8 cellular contexts compared by ENCODE assay signal in genomic region chr3:185983495-185984141, GRCh38. TPM values are rescaled to one million over a fixed set of nuclear protein-coding genes. Genes with fewer than 3 reads are reported as not detected.
A peak's percentile ranks its signal among the peaks of the same experiment; 100 is the strongest.
DNase-seq lines count a peak whose midpoint lies in the region; ATAC-seq lines count a peak whose summit lies in the region.

No MANE protein-coding gene starts in this region.

- H3K27ac Mint-ChIP-seq in activated CD8-positive, alpha-beta T cell treated with anti-CD3 and anti-CD28 coated beads, Interleukin-2, amount 10 ng/mL, durations not matched to agents 7 days and 5 days, result no peak overlapping the region
- no peak overlapping the region for H3K27ac Mint-ChIP-seq in effector memory CD8-positive, alpha-beta T cell

- H3K27me3 Mint-ChIP-seq in activated CD8-positive, alpha-beta T cell treated with anti-CD3 and anti-CD28 coated beads, Interleukin-2, amount 10 ng/mL, durations not matched to agents 7 days and 5 days (ENCODE audit: low read depth), result peaks cover 17% of the 10 kb centered on the region
- peaks cover 6 to 12% of the 10 kb centered on the region in 2 donors for H3K27me3 Mint-ChIP-seq in effector memory CD8-positive, alpha-beta T cell

- DNase-seq in COLO668 (lab: John Stamatoyannopoulos, UW; ENCODE audit: unreplicated experiment) (peak; percentile 58), NCI-H526 treated with DMSO at 0.1 percent for 48 hours (lab: John Stamatoyannopoulos, UW) (peak; percentile 22), lung microvascular endothelial cell (ENCODE audit: low read depth in 2 of 2) (peak; percentile 67 to 82)
- peak; percentile 61 for DNase-seq in activated CD8-positive, alpha-beta T cell treated with anti-CD3 and anti-CD28 coated beads, Interleukin-2, amount 10 ng/mL, durations not matched to agents 7 days and 5 days
- DNase-seq in effector memory CD8-positive, alpha-beta T cell, result peak; percentile 48 to 56 (median 53)
- peak; percentile 72 for DNase-seq in stimulated activated CD8-positive, alpha-beta memory T cell treated with anti-CD3 and anti-CD28 coated beads, Interleukin-4, amount 100 ng/mL, for 48 hours

- POLR2A ChIA-PET in activated CD8-positive, alpha-beta T cell treated with anti-CD3 and anti-CD28 coated beads, Interleukin-2, amount 10 ng/mL, durations not matched to agents 7 days and 5 days (lab: Charles Lee), result interaction anchor here (0.7 to 1.3 kb wide), 2 partner anchors 11 to 557 kb away, joined by 3 to 4 read pairs; no protein-coding TSS in a partner anchor

- H3K36me3 Mint-ChIP-seq in activated CD8-positive, alpha-beta T cell treated with anti-CD3 and anti-CD28 coated beads, Interleukin-2, amount 10 ng/mL, durations not matched to agents 7 days and 5 days (ENCODE audit: low read depth), result no peaks in the 10 kb centered on the region
- no peaks in the 10 kb centered on the region for H3K36me3 Mint-ChIP-seq in effector memory CD8-positive, alpha-beta T cell (ENCODE audit: insufficient read depth)

- CTCF ChIA-PET in activated CD8-positive, alpha-beta T cell treated with anti-CD3 and anti-CD28 coated beads, Interleukin-2, amount 10 ng/mL, durations not matched to agents 7 days and 5 days (lab: Charles Lee), result interaction anchor here (0.6 to 2.9 kb wide), 38 partner anchors 11 to 634 kb away, joined by 3 to 46 read pairs (median 4); partner anchors contain the start of gene DNAJB11

- H3K4me3 Mint-ChIP-seq in activated CD8-positive, alpha-beta T cell treated with anti-CD3 and anti-CD28 coated beads, Interleukin-2, amount 10 ng/mL, durations not matched to agents 7 days and 5 days, result no peak overlapping the region
- H3K4me3 Mint-ChIP-seq in effector memory CD8-positive, alpha-beta T cell, result no peak overlapping the region

- peaks cover 4% of the 10 kb centered on the region for H3K4me1 Mint-ChIP-seq in activated CD8-positive, alpha-beta T cell treated with anti-CD3 and anti-CD28 coated beads, Interleukin-2, amount 10 ng/mL, durations not matched to agents 7 days and 5 days (ENCODE audit: low read depth)
- H3K4me1 Mint-ChIP-seq in effector memory CD8-positive, alpha-beta T cell (ENCODE audit: low read depth in 2 of 2), result peaks cover 4% of the 10 kb centered on the region in 2 donors

- ATAC-seq in HG02981 (IDR thresholded peaks at IDR 0.05; ENCODE audit: unreplicated experiment) (peak; percentile 65), HG02970 (IDR thresholded peaks at IDR 0.05; ENCODE audit: low FRiP score, unreplicated experiment) (no peak)
- peak; percentile 83 for ATAC-seq in activated CD8-positive, alpha-beta T cell treated with anti-CD3 and anti-CD28 coated beads, Interleukin-2, amount 10 ng/mL, durations not matched to agents 7 days and 5 days
- peak; percentile 71 for ATAC-seq in effector memory CD8-positive, alpha-beta T cell (replicated peaks)

- H3K9me3 Mint-ChIP-seq in activated CD8-positive, alpha-beta T cell treated with anti-CD3 and anti-CD28 coated beads, Interleukin-2, amount 10 ng/mL, durations not matched to agents 7 days and 5 days (ENCODE audit: insufficient read depth), result no peaks in the 10 kb centered on the region
- H3K9me3 Mint-ChIP-seq in effector memory CD8-positive, alpha-beta T cell, result no peaks in the 10 kb centered on the region

RNA-seq across cellular contexts. Expression of gene TRA2B, which starts 45.8 kb away (rescaled TPM):
- total RNA-seq in activated CD8-positive, alpha-beta T cell treated with anti-CD3 and anti-CD28 coated beads, Interleukin-2, amount 10 ng/mL, durations not matched to agents 7 days and 5 days, result 100 to 1,000 TPM; 271 to 277 TPM
- 121 and 137 TPM in 2 replicates for total RNA-seq in lung microvascular endothelial cell

Comparison
In these comparisons a context has a peak if more than half of its experiments do, and no peak if none do; other contexts are left out.
1. DNase-seq: peak in every context shown above with its lines; median percentile 74 in lung microvascular endothelial cell; 72 in stimulated activated CD8-positive, alpha-beta memory T cell treated with anti-CD3 and anti-CD28 coated beads, Interleukin-4, amount 100 ng/mL, for 48 hours; 61 in activated CD8-positive, alpha-beta T cell treated with anti-CD3 and anti-CD28 coated beads, Interleukin-2, amount 10 ng/mL, durations not matched to agents 7 days and 5 days; 58 in COLO668; 53 in effector memory CD8-positive, alpha-beta T cell; 22 in NCI-H526 treated with DMSO at 0.1 percent for 48 hours.